In the genomic region with DNA sequence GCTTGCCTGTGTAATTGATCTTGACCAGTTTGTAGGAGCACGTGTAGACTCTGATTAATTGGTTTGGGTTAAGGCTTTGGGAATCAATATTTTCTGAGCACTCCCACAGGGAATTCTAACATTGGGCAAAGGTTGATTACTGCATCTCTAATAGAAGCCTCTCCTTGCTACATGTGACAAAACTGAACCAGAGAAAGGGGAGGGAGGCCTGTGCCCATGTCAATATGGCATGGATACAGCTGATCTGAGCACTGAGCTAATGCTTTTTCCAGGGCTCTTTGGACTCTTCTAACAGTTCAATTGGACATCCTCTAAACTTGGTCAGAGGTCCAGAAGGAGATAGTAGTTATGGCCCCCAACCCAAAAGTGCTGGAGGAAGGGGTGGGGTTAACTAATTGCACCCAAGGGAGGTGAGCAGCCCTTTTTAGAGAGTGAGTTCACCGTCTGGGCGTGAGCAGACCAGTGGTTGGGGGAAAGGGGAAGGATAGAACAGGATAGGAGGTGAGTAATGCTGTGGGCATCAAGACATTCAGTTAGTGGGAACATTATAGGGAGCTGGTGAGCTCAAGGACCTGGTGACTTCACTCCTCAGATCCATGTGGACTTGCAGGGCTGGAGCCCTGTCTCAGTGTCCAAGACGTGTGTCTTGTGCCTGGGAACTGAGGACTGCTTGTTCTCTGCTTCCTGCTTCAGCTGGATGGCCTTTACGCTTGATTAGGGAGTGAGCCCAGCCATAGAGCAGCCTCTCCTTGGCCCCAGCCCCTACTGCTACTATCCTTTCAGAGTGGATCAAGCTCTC, we compare ENCODE assay signal across 9 cellular contexts. TPM values are rescaled to one million over a fixed set of nuclear protein-coding genes. Genes with fewer than 3 reads are reported as not detected.
DNase-seq lines count a peak whose midpoint lies in the region; ATAC-seq and TF ChIP-seq lines count a peak whose summit lies in the region.
"Had no signal": no experiment of that assay in that cellular context is flagged by ENCODE, and none has a peak within 500 bp of the region (broad histone marks: within the 10 kb centered on the region; RNA-seq: fewer than 3 reads in every experiment).

No MANE protein-coding gene starts in this region.

- H3K27me3 ChIP-seq in SJSA1 (replicated peaks) = no peaks in the 10 kb centered on the region
- no peaks in the 10 kb centered on the region for H3K27me3 ChIP-seq in sigmoid colon

- H3K36me3 ChIP-seq in SJSA1 = peaks cover 6% of the 10 kb centered on the region; the same call in 1 of the 2 replicates
- H3K36me3 ChIP-seq in sigmoid colon = no peaks in the 10 kb centered on the region

- peak; percentile 79 for DNase-seq in EL
- DNase-seq in SJSA1 (ENCODE audit: low read depth in 1 of 2, low spot score in 2 of 2) = peak; percentile 21 to 44
- DNase-seq in fibroblast of gingiva (ENCODE audit: low read depth) = peak; percentile 63
- peak; percentile 72 for DNase-seq in sigmoid colon
- DNase-seq in DMS53 (lab: John Stamatoyannopoulos, UW) = no peak
- DNase-seq in cerebellar nuclear complex (lab: John Stamatoyannopoulos, UW) = no peak
- DNase-seq: activated CD8-positive, alpha-beta memory T cell treated with anti-CD3 and anti-CD28 coated beads, Interleukin-2, amount 50 U/mL, for 48 hours had no signal

- ATAC-seq in HG02981 (IDR thresholded peaks at IDR 0.05; ENCODE audit: unreplicated experiment) (no peak), HG03196 (IDR thresholded peaks at IDR 0.05; ENCODE audit: unreplicated experiment) (no peak)

- TF ChIP-seq POLR2A in sigmoid colon (IDR thresholded peaks at IDR 0.05) = no peak

- H3K4me3 ChIP-seq in SJSA1 (no peak overlapping the region), sigmoid colon (no peak overlapping the region)

- no peak for TF ChIP-seq EP300 in sigmoid colon (IDR thresholded peaks at IDR 0.05)

- H3K4me1 ChIP-seq in SJSA1 (replicated peaks) (peaks cover 24% of the 10 kb centered on the region), sigmoid colon (peaks cover 0 to 78% (median 58%) of the 10 kb centered on the region in 4 donors)

- TF ChIP-seq CTCF in sigmoid colon (IDR thresholded peaks at IDR 0.05) = no peak

- no peaks in the 10 kb centered on the region for H3K9me3 ChIP-seq in SJSA1 (replicated peaks)
- no peaks in the 10 kb centered on the region for H3K9me3 ChIP-seq in sigmoid colon

- intact Hi-C loops in sigmoid colon (cut with DNase I) = loop anchor here (10.0 kb wide), 1 partner anchor 475 kb away; a partner anchor contains a TSS

- 64 to 80% methylated on average over 5 of the region's 5 CpGs for WGBS in sigmoid colon, 2 donors

- H3K27ac ChIP-seq in SJSA1 = peak overlapping the region; percentile 39; the same call in 1 of the 2 replicates
- H3K27ac ChIP-seq in sigmoid colon = peak overlapping the region; percentile 31 to 66 (median 44)

RNA-seq across cellular contexts. Expression of a gene that starts 22.8 kb away (rescaled TPM):
- 296 and 381 TPM in 2 replicates for total RNA-seq in SJSA1 (2014; rRNA removed; shearing (Covaris generic))
- total RNA-seq in sigmoid colon = 100 to 1,000 TPM; 136 to 152 (median 144) TPM
- 100 to 1,000 TPM in 1 of 3 donors, 10 to 100 TPM in 2; 23.6 to 116 (median 36.0) TPM for polyA plus RNA-seq in sigmoid colon

Comparison
In these comparisons a context has a peak if more than half of its experiments do, and no peak if none do; other contexts are left out.
1. DNase-seq: peak in EL (single experiment), SJSA1 (2 of 2), fibroblast of gingiva (single experiment) and sigmoid colon (single experiment); none in DMS53 (single experiment) and cerebellar nuclear complex (0 of 2).